Comparison of ENCODE assay signal across 16 cellular contexts in genomic region chrX:40061871-40062524, GRCh38. TPM values are rescaled to one million over a fixed set of nuclear protein-coding genes. Genes with fewer than 3 reads are reported as not detected.
DNase-seq lines count a peak whose midpoint lies in the region; ATAC-seq and TF ChIP-seq lines count a peak whose summit lies in the region.
"Had no signal": no experiment of that assay in that cellular context is flagged by ENCODE, and none has a peak within 500 bp of the region (broad histone marks: within the 10 kb centered on the region; RNA-seq: fewer than 3 reads in every experiment).

No MANE protein-coding gene starts in this region.

- H4K20me1 ChIP-seq in mammary epithelial cell (ENCODE audit: insufficient read depth, low read length) = no peaks in the 10 kb centered on the region

- H3K4me1 Mint-ChIP-seq in MCF 10A (ENCODE audit: insufficient read depth, unreplicated experiment) (no peaks in the 10 kb centered on the region), type B pancreatic cell (ENCODE audit: unreplicated experiment) (peaks cover 9% of the 10 kb centered on the region)
- H3K4me1 Mint-ChIP-seq in activated CD4-positive, alpha-beta memory T cell treated with anti-CD3 and anti-CD28 coated beads, Interleukin-2, amount 10 ng/mL, durations not matched to agents 7 days and 5 days = peaks cover 38% of the 10 kb centered on the region
- peaks cover 9% of the 10 kb centered on the region for H3K4me1 Mint-ChIP-seq in activated T-helper 17 cell treated with anti-CD3 and anti-CD28 coated beads, Interleukin-2, amount 50 U/mL, for 72 hours

- no peaks in the 10 kb centered on the region for H3K36me3 ChIP-seq in mammary epithelial cell (ENCODE audit: insufficient read depth, low read length)

- H3K27me3 Mint-ChIP-seq in MCF 10A (ENCODE audit: insufficient read depth, unreplicated experiment) (peaks cover 36% of the 10 kb centered on the region), type B pancreatic cell (no peaks in the 10 kb centered on the region)
- H3K27me3 Mint-ChIP-seq in activated CD4-positive, alpha-beta memory T cell treated with anti-CD3 and anti-CD28 coated beads, Interleukin-2, amount 10 ng/mL, durations not matched to agents 7 days and 5 days = no peaks in the 10 kb centered on the region
- H3K27me3 Mint-ChIP-seq in activated T-helper 17 cell treated with anti-CD3 and anti-CD28 coated beads, Interleukin-2, amount 50 U/mL, for 72 hours = no peaks in the 10 kb centered on the region
- H3K27me3 Mint-ChIP-seq: stimulated activated memory B cell treated with anti-CD40 and anti-IgM and Interleukin-4, amounts not matched to agents 10 μg/mL and 1 μg/mL and 100 μg/mL, for 72 hours had no signal

- no peak overlapping the region for H3K4me3 ChIP-seq in mammary epithelial cell (replicated peaks in 1 of 3; ENCODE audit: insufficient read depth in 1 of 3, low read depth in 2 of 3, low read length in 3 of 3)
- H3K4me3 ChIP-seq: body of pancreas had no signal

- peaks cover 13% of the 10 kb centered on the region for H3K4me1 ChIP-seq in mammary epithelial cell (ENCODE audit: insufficient read depth, low read length)
- H3K4me1 ChIP-seq: body of pancreas had no signal

- 11% methylated on average over 22 of the region's 30 CpGs for WGBS in mammary epithelial cell (ENCODE audit: low coverage, missing lambda C conversion rate)

- BruUV-seq in mammary epithelial cell (replicated peaks; lab: Mats Ljungman, UMichigan) = no TSS peak
- no TSS peak for BruUV-seq in MCF 10A (replicated peaks; lab: Mats Ljungman, UMichigan)

- no peak overlapping the region for H3K9ac ChIP-seq in mammary epithelial cell (ENCODE audit: insufficient read depth, low read length)

- H3K4me3 Mint-ChIP-seq in MCF 10A (ENCODE audit: unreplicated experiment) = no peak overlapping the region
- H3K4me3 Mint-ChIP-seq in activated CD4-positive, alpha-beta memory T cell treated with anti-CD3 and anti-CD28 coated beads, Interleukin-2, amount 10 ng/mL, durations not matched to agents 7 days and 5 days = no peak overlapping the region
- no peak overlapping the region for H3K4me3 Mint-ChIP-seq in type B pancreatic cell
- H3K4me3 Mint-ChIP-seq in activated T-helper 17 cell treated with anti-CD3 and anti-CD28 coated beads, Interleukin-2, amount 50 U/mL, for 72 hours = no peak overlapping the region
- H3K4me3 Mint-ChIP-seq: stimulated activated memory B cell treated with anti-CD40 and anti-IgM and Interleukin-4, amounts not matched to agents 10 μg/mL and 1 μg/mL and 100 μg/mL, for 72 hours had no signal

- DNase-seq in mammary epithelial cell (peak; percentile 52), MCF 10A (ENCODE audit: unreplicated experiment) (no peak), left lobe of liver (ENCODE audit: low spot score) (no peak), type B pancreatic cell (ENCODE audit: extremely low spot score, unreplicated experiment) (no peak)
- no peak for DNase-seq in activated CD4-positive, alpha-beta memory T cell treated with anti-CD3 and anti-CD28 coated beads, Interleukin-2, amount 10 ng/mL, durations not matched to agents 7 days and 5 days
- DNase-seq: activated CD4-positive, alpha-beta T cell treated with anti-CD3 and anti-CD28 coated beads for 1 hour; body of pancreas; DMS153; Karpas-422; NCI-H2227 treated with DMSO at 0.1 percent for 48 hours; T-helper 9 cell had no signal

- H3K27ac Mint-ChIP-seq in MCF 10A (ENCODE audit: low read depth, unreplicated experiment) = no peak overlapping the region
- H3K27ac Mint-ChIP-seq in activated CD4-positive, alpha-beta memory T cell treated with anti-CD3 and anti-CD28 coated beads, Interleukin-2, amount 10 ng/mL, durations not matched to agents 7 days and 5 days = peak overlapping the region; percentile 45
- H3K27ac Mint-ChIP-seq in type B pancreatic cell = peak overlapping the region; percentile 21
- no peak overlapping the region for H3K27ac Mint-ChIP-seq in activated T-helper 17 cell treated with anti-CD3 and anti-CD28 coated beads, Interleukin-2, amount 50 U/mL, for 72 hours
- H3K27ac Mint-ChIP-seq: stimulated activated memory B cell treated with anti-CD40 and anti-IgM and Interleukin-4, amounts not matched to agents 10 μg/mL and 1 μg/mL and 100 μg/mL, for 72 hours had no signal

- POLR2A ChIA-PET in MCF 10A (lab: Yijun Ruan, JAX) = interaction anchor here (0.6 kb wide), 1 partner anchor 1401 kb away, joined by 3 read pairs; no protein-coding TSS in a partner anchor
- POLR2A ChIA-PET in activated CD4-positive, alpha-beta memory T cell treated with anti-CD3 and anti-CD28 coated beads, Interleukin-2, amount 10 ng/mL, durations not matched to agents 7 days and 5 days (lab: Charles Lee) = no interaction called here

- peak overlapping the region; percentile 39 for H2AFZ ChIP-seq in mammary epithelial cell (ENCODE audit: low read depth, low read length)

- no peaks in the 10 kb centered on the region for H3K9me3 Mint-ChIP-seq in MCF 10A (ENCODE audit: unreplicated experiment)
- no peaks in the 10 kb centered on the region for H3K9me3 Mint-ChIP-seq in activated CD4-positive, alpha-beta memory T cell treated with anti-CD3 and anti-CD28 coated beads, Interleukin-2, amount 10 ng/mL, durations not matched to agents 7 days and 5 days
- H3K9me3 Mint-ChIP-seq in type B pancreatic cell = no peaks in the 10 kb centered on the region
- H3K9me3 Mint-ChIP-seq in activated T-helper 17 cell treated with anti-CD3 and anti-CD28 coated beads, Interleukin-2, amount 50 U/mL, for 72 hours = no peaks in the 10 kb centered on the region
- H3K9me3 Mint-ChIP-seq: stimulated activated memory B cell treated with anti-CD40 and anti-IgM and Interleukin-4, amounts not matched to agents 10 μg/mL and 1 μg/mL and 100 μg/mL, for 72 hours had no signal

- intact Hi-C loops in mammary epithelial cell (cut with micrococcal nuclease) = loop anchor here (2.0 kb wide), 1 partner anchor 247 kb away; no protein-coding TSS in a partner anchor
- intact Hi-C loops in MCF 10A (cut with micrococcal nuclease) = no loop called here

- no peaks in the 10 kb centered on the region for H3K27me3 ChIP-seq in mammary epithelial cell (ENCODE audit: insufficient read depth, low read length)
- H3K27me3 ChIP-seq: body of pancreas had no signal

- peaks cover 41% of the 10 kb centered on the region for H3K36me3 Mint-ChIP-seq in MCF 10A (ENCODE audit: insufficient read depth, unreplicated experiment)
- H3K36me3 Mint-ChIP-seq in activated CD4-positive, alpha-beta memory T cell treated with anti-CD3 and anti-CD28 coated beads, Interleukin-2, amount 10 ng/mL, durations not matched to agents 7 days and 5 days (ENCODE audit: low read depth) = peaks cover 60% of the 10 kb centered on the region
- peaks cover 32% of the 10 kb centered on the region for H3K36me3 Mint-ChIP-seq in type B pancreatic cell
- H3K36me3 Mint-ChIP-seq in activated T-helper 17 cell treated with anti-CD3 and anti-CD28 coated beads, Interleukin-2, amount 50 U/mL, for 72 hours (ENCODE audit: low read depth) = peaks cover 99% of the 10 kb centered on the region

- in situ Hi-C loops in mammary epithelial cell (cut with MboI; ENCODE audit: low sequenced_read_pairs in 2 of 2) = no loop called here

- peak overlapping the region; percentile 29 for H3K4me2 ChIP-seq in mammary epithelial cell (ENCODE audit: insufficient read depth, low read depth, low read length)

- peak; percentile 68 for ATAC-seq in left lobe of liver
- ATAC-seq in GM18498 (IDR thresholded peaks at IDR 0.05; ENCODE audit: unreplicated experiment) = no peak
- ATAC-seq in activated T-helper 17 cell treated with anti-CD3 and anti-CD28 coated beads, Interleukin-2, amount 50 U/mL, for 72 hours (replicated peaks) = no peak
- ATAC-seq: body of pancreas; left colon; Right ventricle myocardium inferior; stimulated activated memory B cell treated with anti-CD40 and anti-IgM and Interleukin-4, amounts not matched to agents 10 μg/mL and 1 μg/mL and 100 μg/mL, for 72 hours had no signal

- TF ChIP-seq CTCF in mammary epithelial cell (conservative IDR thresholded peaks at IDR 0.05 in 1 of 2, IDR thresholded peaks at IDR 0.05 in 1 of 2; ENCODE audit: extremely low read depth in 1 of 2, insufficient read depth in 1 of 2, low read depth in 1 of 2, low read length in 2 of 2) (no peak), MCF 10A (IDR thresholded peaks at IDR 0.05; ENCODE audit: unreplicated experiment) (no peak), type B pancreatic cell (conservative IDR thresholded peaks at IDR 0.05) (no peak)

- no peaks in the 10 kb centered on the region for H3K9me3 ChIP-seq in mammary epithelial cell (replicated peaks; ENCODE audit: insufficient read depth, low read length)
- H3K9me3 ChIP-seq: body of pancreas had no signal

- CTCF ChIA-PET in mammary epithelial cell (lab: Charles Lee; ENCODE audit: low non-redundant PET) (interaction anchor here (0.8 kb wide), 1 partner anchor 334 kb away, joined by 7 read pairs; no protein-coding TSS in a partner anchor), MCF 10A (lab: Yijun Ruan, JAX) (no interaction called here)
- CTCF ChIA-PET in activated CD4-positive, alpha-beta memory T cell treated with anti-CD3 and anti-CD28 coated beads, Interleukin-2, amount 10 ng/mL, durations not matched to agents 7 days and 5 days (lab: Charles Lee) = no interaction called here

- dilution Hi-C loops in mammary epithelial cell (cut with HindIII; ENCODE audit: low sequenced_read_pairs) = no loop called here

- no peaks in the 10 kb centered on the region for H3K79me2 ChIP-seq in mammary epithelial cell (ENCODE audit: insufficient read depth, low read length)

- H3K27ac ChIP-seq in mammary epithelial cell (ENCODE audit: insufficient read depth, low read depth, low read length) = peak overlapping the region; percentile 12
- H3K27ac ChIP-seq: body of pancreas had no signal

RNA-seq across cellular contexts. Expression of gene BCOR, which starts 35.8 kb away (rescaled TPM):
- 1 to 10 TPM; 7.2 to 9.2 TPM for total RNA-seq in mammary epithelial cell
- 1.8 TPM for polyA plus RNA-seq in mammary epithelial cell
- polyA minus RNA-seq in mammary epithelial cell = 33.0 TPM
- total RNA-seq in MCF 10A (2022) = 7.5 and 12.0 TPM in 2 replicates
- total RNA-seq in activated CD4-positive, alpha-beta memory T cell treated with anti-CD3 and anti-CD28 coated beads, Interleukin-2, amount 10 ng/mL, durations not matched to agents 7 days and 5 days = 10 to 100 TPM; 46.6 to 46.8 TPM
- total RNA-seq in left lobe of liver = 10.5 TPM
- total RNA-seq in type B pancreatic cell (ENCODE audit: low replicate concordance) = 27.2 and 37.3 TPM in 2 replicates
- 10 to 100 TPM; 38.9 to 63.2 TPM for total RNA-seq in activated T-helper 17 cell treated with anti-CD3 and anti-CD28 coated beads, Interleukin-2, amount 50 U/mL, for 72 hours

Comparison
In these comparisons a context has a peak if more than half of its experiments do, and no peak if none do; other contexts are left out.
1. H3K27ac Mint-ChIP-seq: peak in activated CD4-positive, alpha-beta memory T cell treated with anti-CD3 and anti-CD28 coated beads, Interleukin-2, amount 10 ng/mL, durations not matched to agents 7 days and 5 days (single experiment) and type B pancreatic cell (single experiment); none in MCF 10A (single experiment) and activated T-helper 17 cell treated with anti-CD3 and anti-CD28 coated beads, Interleukin-2, amount 50 U/mL, for 72 hours (single experiment).